In genomic region chr12:57099062-57099714, GRCh38 we compare ENCODE assay signal across 13 cellular contexts. TPM values are rescaled to one million over a fixed set of nuclear protein-coding genes. Genes with fewer than 3 reads are reported as not detected.
DNase-seq lines count a peak whose midpoint lies in the region; ATAC-seq and TF ChIP-seq lines count a peak whose summit lies in the region.
"Had no signal": no experiment of that assay in that cellular context is flagged by ENCODE, and none has a peak within 500 bp of the region (broad histone marks: within the 10 kb centered on the region; RNA-seq: fewer than 3 reads in every experiment).

No MANE protein-coding gene starts in this region.

- no TSS peak for BruUV-seq in Calu3 (replicated peaks; lab: Mats Ljungman, UMichigan)

- ATAC-seq in naive thymus-derived CD4-positive, alpha-beta T cell = no peak
- ATAC-seq in GM21786 (IDR thresholded peaks at IDR 0.05; ENCODE audit: unreplicated experiment) (no peak), left ventricle myocardium superior (no peak), HG03521 (IDR thresholded peaks at IDR 0.05; ENCODE audit: unreplicated experiment) (no peak)
- ATAC-seq: left lobe of liver, pancreas had no signal

- CTCF ChIA-PET in Calu3 (lab: Charles Lee) = interaction anchor here (0.7 kb wide), 1 partner anchor 20 kb away, joined by 3 read pairs; the partner anchor contains the start of gene NEMP1
- CTCF ChIA-PET in naive thymus-derived CD4-positive, alpha-beta T cell (lab: Charles Lee) = interaction anchor here (0.6 to 4.1 kb wide), 6 partner anchors 12 to 204 kb away, joined by 3 to 20 read pairs (median 3); partner anchors contain the start of gene STAT6

- no peak overlapping the region for H3K4me3 ChIP-seq in ACC112 (ENCODE audit: low read depth, low read length)
- no peak overlapping the region for H3K4me3 ChIP-seq in naive thymus-derived CD4-positive, alpha-beta T cell (ENCODE audit: low read length)
- H3K4me3 ChIP-seq: pancreas had no signal

- peaks cover 21% of the 10 kb centered on the region for H3K4me1 Mint-ChIP-seq in Calu3 (ENCODE audit: low read depth, unreplicated experiment)
- peaks cover 57% of the 10 kb centered on the region for H3K4me1 Mint-ChIP-seq in activated naive CD8-positive, alpha-beta T cell treated with anti-CD3 and anti-CD28 coated beads for 36 hours
- H3K4me1 Mint-ChIP-seq in naive thymus-derived CD4-positive, alpha-beta T cell = peaks cover 18 to 54% (median 39%) of the 10 kb centered on the region in 7 donors

- POLR2A ChIA-PET in naive thymus-derived CD4-positive, alpha-beta T cell (lab: Charles Lee) = interaction anchor here (1.4 to 17.1 kb wide), 5 partner anchors 5 to 29 kb away, joined by 5 to 401 read pairs (median 21); partner anchors contain the start of genes NAB2, NEMP1 and STAT6

- H3K27me3 ChIP-seq in ACC112 (ENCODE audit: insufficient read depth, low read length) = no peaks in the 10 kb centered on the region
- H3K27me3 ChIP-seq in naive thymus-derived CD4-positive, alpha-beta T cell (ENCODE audit: control insufficient read depth in 2 of 2, insufficient read depth in 2 of 2, low read length in 2 of 2) = no peaks in the 10 kb centered on the region
- H3K27me3 ChIP-seq: pancreas had no signal

- no peaks in the 10 kb centered on the region for H3K27me3 Mint-ChIP-seq in Calu3 (ENCODE audit: unreplicated experiment)
- no peaks in the 10 kb centered on the region for H3K27me3 Mint-ChIP-seq in activated naive CD8-positive, alpha-beta T cell treated with anti-CD3 and anti-CD28 coated beads for 36 hours
- H3K27me3 Mint-ChIP-seq in naive thymus-derived CD4-positive, alpha-beta T cell = no peaks in the 10 kb centered on the region

- H3K4me3 Mint-ChIP-seq in Calu3 (ENCODE audit: low read depth, unreplicated experiment) = no peak overlapping the region
- no peak overlapping the region for H3K4me3 Mint-ChIP-seq in activated naive CD8-positive, alpha-beta T cell treated with anti-CD3 and anti-CD28 coated beads for 36 hours
- H3K4me3 Mint-ChIP-seq in naive thymus-derived CD4-positive, alpha-beta T cell = peak overlapping the region in 1 of 10 donors; percentile 42

- peak overlapping the region; percentile 17; the same call in 1 of the 2 replicates for H3K27ac ChIP-seq in ACC112 (ENCODE audit: low read depth, low read length)
- H3K27ac ChIP-seq in naive thymus-derived CD4-positive, alpha-beta T cell (ENCODE audit: low read depth, low read length) = peak overlapping the region; percentile 34
- H3K27ac ChIP-seq: pancreas had no signal

- H3K36me3 Mint-ChIP-seq in Calu3 (ENCODE audit: insufficient read depth, unreplicated experiment) = peaks cover 86% of the 10 kb centered on the region
- H3K36me3 Mint-ChIP-seq in activated naive CD8-positive, alpha-beta T cell treated with anti-CD3 and anti-CD28 coated beads for 36 hours = peaks cover 48% of the 10 kb centered on the region
- H3K36me3 Mint-ChIP-seq in naive thymus-derived CD4-positive, alpha-beta T cell = peaks cover 0 to 44% (median 4%) of the 10 kb centered on the region in 5 donors

- H3K9me3 Mint-ChIP-seq in Calu3 (ENCODE audit: low read depth, unreplicated experiment) = no peaks in the 10 kb centered on the region
- H3K9me3 Mint-ChIP-seq in activated naive CD8-positive, alpha-beta T cell treated with anti-CD3 and anti-CD28 coated beads for 36 hours = no peaks in the 10 kb centered on the region
- no peaks in the 10 kb centered on the region for H3K9me3 Mint-ChIP-seq in naive thymus-derived CD4-positive, alpha-beta T cell

- DNase-seq in Calu3 (no peak), left ventricle myocardium superior (no peak), GM20000 (ENCODE audit: low spot score) (no peak)
- DNase-seq in activated naive CD8-positive, alpha-beta T cell treated with anti-CD3 and anti-CD28 coated beads for 36 hours = no peak
- no peak for DNase-seq in naive thymus-derived CD4-positive, alpha-beta T cell
- DNase-seq: activated CD4-positive, alpha-beta T cell treated with anti-CD3 and anti-CD28 coated beads for 48 hours; amygdala; pancreas had no signal

- peaks cover 18% of the 10 kb centered on the region for H3K36me3 ChIP-seq in ACC112 (ENCODE audit: insufficient read depth, low read length)
- H3K36me3 ChIP-seq in naive thymus-derived CD4-positive, alpha-beta T cell (ENCODE audit: control insufficient read depth in 2 of 3, insufficient read depth in 3 of 3, low read length in 3 of 3) = peaks cover 9 to 84% (median 10%) of the 10 kb centered on the region in 3 experiments

- peaks cover 8% of the 10 kb centered on the region for H3K4me1 ChIP-seq in ACC112 (ENCODE audit: control insufficient read depth, insufficient read depth, low read length, unreplicated experiment)
- H3K4me1 ChIP-seq in naive thymus-derived CD4-positive, alpha-beta T cell (ENCODE audit: control insufficient read depth in 2 of 2, insufficient read depth in 2 of 2, low read length in 2 of 2) = peaks cover 0 to 1% of the 10 kb centered on the region in 2 donors
- H3K4me1 ChIP-seq: pancreas had no signal

- H3K27ac Mint-ChIP-seq in Calu3 (ENCODE audit: unreplicated experiment) = peak overlapping the region; percentile 44
- H3K27ac Mint-ChIP-seq in activated naive CD8-positive, alpha-beta T cell treated with anti-CD3 and anti-CD28 coated beads for 36 hours = peak overlapping the region; percentile 76
- peak overlapping the region; percentile 42 to 83 (median 80) for H3K27ac Mint-ChIP-seq in naive thymus-derived CD4-positive, alpha-beta T cell

- intact Hi-C loops in Calu3 (cut with micrococcal nuclease; ENCODE audit: unreplicated experiment) (no loop called here), left ventricle myocardium superior (cut with micrococcal nuclease) (no loop called here)
- intact Hi-C loops in naive thymus-derived CD4-positive, alpha-beta T cell (cut with micrococcal nuclease) = no loop called here

- H3K79me2 ChIP-seq in ACC112 (ENCODE audit: control insufficient read depth, insufficient read depth, low read length, unreplicated experiment) = no peaks in the 10 kb centered on the region

- no peak overlapping the region for H2AFZ ChIP-seq in ACC112 (ENCODE audit: low read length, unreplicated experiment)

- TF ChIP-seq CTCF in Calu3 (IDR thresholded peaks at IDR 0.05; ENCODE audit: unreplicated experiment) (no peak), GM20000 (IDR thresholded peaks at IDR 0.05; ENCODE audit: extremely low read depth, missing control alignments) (no peak)

- H3K9me3 ChIP-seq in naive thymus-derived CD4-positive, alpha-beta T cell (ENCODE audit: control insufficient read depth in 2 of 3, low read length in 3 of 3) = no peaks in the 10 kb centered on the region
- H3K9me3 ChIP-seq: pancreas had no signal

RNA-seq across cellular contexts. Expression of gene NAB2, which starts 10.3 kb away (rescaled TPM):
- total RNA-seq in Calu3 (2022) (21.3 and 25.6 TPM in 2 replicates), left ventricle myocardium superior (10.9 TPM)
- 10 to 100 TPM; 47.2 to 48.0 TPM for total RNA-seq in activated naive CD8-positive, alpha-beta T cell treated with anti-CD3 and anti-CD28 coated beads for 36 hours
- total RNA-seq in naive thymus-derived CD4-positive, alpha-beta T cell = 10 to 100 TPM in 3 of 5 experiments, 1 to 10 TPM in 2; 5.7 to 22.4 (median 15.5) TPM
- 1 to 10 TPM in 1 of 2 donors, under 1 TPM in 1; 0.46 to 2.8 TPM for polyA plus RNA-seq in naive thymus-derived CD4-positive, alpha-beta T cell

RNA-seq across cellular contexts. Expression of gene STAT6, which starts 12.0 kb away (rescaled TPM):
- total RNA-seq in Calu3 (2022) (213 and 243 TPM in 2 replicates), left ventricle myocardium superior (46.1 TPM)
- 100 to 1,000 TPM; 256 to 259 TPM for total RNA-seq in activated naive CD8-positive, alpha-beta T cell treated with anti-CD3 and anti-CD28 coated beads for 36 hours
- total RNA-seq in naive thymus-derived CD4-positive, alpha-beta T cell = 100 to 1,000 TPM; 206 to 403 (median 294) TPM
- 100 to 1,000 TPM in 1 of 2 donors, 10 to 100 TPM in 1; 99.3 to 104 TPM for polyA plus RNA-seq in naive thymus-derived CD4-positive, alpha-beta T cell

RNA-seq across cellular contexts. Expression of gene NEMP1, which starts 20.6 kb away (rescaled TPM):
- 60.4 and 63.2 TPM in 2 replicates for total RNA-seq in Calu3 (2022)
- total RNA-seq in activated naive CD8-positive, alpha-beta T cell treated with anti-CD3 and anti-CD28 coated beads for 36 hours = 10 to 100 TPM; 50.5 to 51.2 TPM
- total RNA-seq in naive thymus-derived CD4-positive, alpha-beta T cell = 10 to 100 TPM; 13.1 to 47.6 (median 29.3) TPM
- 1 to 10 TPM; 2.9 to 7.4 TPM for polyA plus RNA-seq in naive thymus-derived CD4-positive, alpha-beta T cell
- total RNA-seq in left ventricle myocardium superior = 3.7 TPM

RNA-seq across cellular contexts. Expression of gene LRP1, which starts 29.1 kb away (rescaled TPM):
- total RNA-seq in Calu3 (2022) (12.4 and 16.6 TPM in 2 replicates), left ventricle myocardium superior (108 TPM)
- 1 to 10 TPM; 1.3 to 2.0 TPM for total RNA-seq in activated naive CD8-positive, alpha-beta T cell treated with anti-CD3 and anti-CD28 coated beads for 36 hours
- 100 to 1,000 TPM in 1 of 5 experiments, 10 to 100 TPM in 3, under 1 TPM in 1; 0.58 to 119 (median 14.8) TPM for total RNA-seq in naive thymus-derived CD4-positive, alpha-beta T cell
- polyA plus RNA-seq in naive thymus-derived CD4-positive, alpha-beta T cell = 1 to 10 TPM in 1 of 2 donors, under 1 TPM in 1; 0.72 to 1.2 TPM

RNA-seq across cellular contexts. Expression of gene LRP1-AS, which starts 48.2 kb away (rescaled TPM):
- total RNA-seq in Calu3 (2022) = not detected in 2 replicates
- total RNA-seq in activated naive CD8-positive, alpha-beta T cell treated with anti-CD3 and anti-CD28 coated beads for 36 hours = not detected
- not detected for total RNA-seq in naive thymus-derived CD4-positive, alpha-beta T cell
- polyA plus RNA-seq in naive thymus-derived CD4-positive, alpha-beta T cell = not detected
- not detected for total RNA-seq in left ventricle myocardium superior
- total RNA-seq: left lobe of liver, OCI-LY7, pancreas had no signal
- polyA plus RNA-seq: pancreas had no signal
